In genomic region chr7:45644237-45644636, GRCh38 we compare ENCODE assay signal across 21 cellular contexts.
DNase-seq lines count a peak whose midpoint lies in the region; ATAC-seq, FAIRE-seq and TF ChIP-seq lines count a peak whose summit lies in the region.
"Had no signal": no experiment of that assay in that cellular context is flagged by ENCODE, and none has a peak within 500 bp of the region (broad histone marks: within the 10 kb centered on the region; RNA-seq: fewer than 3 reads in every experiment).

No MANE protein-coding gene starts in this region.

- H3K27ac Mint-ChIP-seq in activated CD4-positive, alpha-beta memory T cell treated with anti-CD3 and anti-CD28 coated beads, Interleukin-2, amount 10 ng/mL, durations not matched to agents 7 days and 5 days: no peak overlapping the region
- no peak overlapping the region for H3K27ac Mint-ChIP-seq in activated CD4-positive, alpha-beta memory T cell treated with anti-CD3 and anti-CD28 coated beads for 36 hours
- H3K27ac Mint-ChIP-seq: CD14-positive monocyte; CD8-positive, alpha-beta T cell; HFFc6 had no signal

- peak; percentile 4 for DNase-seq in activated CD4-positive, alpha-beta memory T cell treated with anti-CD3 and anti-CD28 coated beads, Interleukin-2, amount 10 ng/mL, durations not matched to agents 7 days and 5 days
- no peak for DNase-seq in activated CD4-positive, alpha-beta memory T cell treated with anti-CD3 and anti-CD28 coated beads for 36 hours
- DNase-seq in stimulated activated CD4-positive, alpha-beta T cell treated with anti-CD3 and anti-CD28 coated beads, Interleukin-4, amount 100 ng/mL, for 24 hours: peak; percentile 0
- no peak for DNase-seq in stimulated activated CD4-positive, alpha-beta T cell treated with anti-CD3 and anti-CD28 coated beads, Interleukin-4, amount 100 ng/mL, for 1 hour
- DNase-seq in lung (ENCODE audit: low spot score): peak; percentile 26
- peak; percentile 49 to 54 for DNase-seq in vagina (ENCODE audit: extremely low spot score in 2 of 2)
- no peak for DNase-seq in small intestine
- DNase-seq: COR-L47, DMS153, DMS79 treated with DMSO at 0.1 percent for 48 hours, GDM1, HCEC 1CT, HFFc6 had no signal

- H3K9me3 Mint-ChIP-seq in activated CD4-positive, alpha-beta memory T cell treated with anti-CD3 and anti-CD28 coated beads, Interleukin-2, amount 10 ng/mL, durations not matched to agents 7 days and 5 days: no peaks in the 10 kb centered on the region
- no peaks in the 10 kb centered on the region for H3K9me3 Mint-ChIP-seq in activated CD4-positive, alpha-beta memory T cell treated with anti-CD3 and anti-CD28 coated beads for 36 hours
- H3K9me3 Mint-ChIP-seq: CD8-positive, alpha-beta T cell; HFFc6 had no signal

- H3K4me1 Mint-ChIP-seq in activated CD4-positive, alpha-beta memory T cell treated with anti-CD3 and anti-CD28 coated beads, Interleukin-2, amount 10 ng/mL, durations not matched to agents 7 days and 5 days: peaks cover 4% of the 10 kb centered on the region
- no peaks in the 10 kb centered on the region for H3K4me1 Mint-ChIP-seq in activated CD4-positive, alpha-beta memory T cell treated with anti-CD3 and anti-CD28 coated beads for 36 hours (ENCODE audit: low read depth)
- H3K4me1 Mint-ChIP-seq: CD14-positive monocyte had no signal

- no peak for ATAC-seq in lung (ENCODE audit: insufficient read depth, low FRiP score)
- ATAC-seq in GM21360 (IDR thresholded peaks at IDR 0.05; ENCODE audit: unreplicated experiment): no peak
- ATAC-seq: CD8-positive, alpha-beta T cell; HepG2 had no signal

- no peaks in the 10 kb centered on the region for H3K36me3 ChIP-seq in lung (ENCODE audit: control insufficient read depth in 2 of 2, insufficient read depth in 2 of 2, low read length in 2 of 2)
- no peaks in the 10 kb centered on the region for H3K36me3 ChIP-seq in vagina
- H3K36me3 ChIP-seq in small intestine (ENCODE audit: control insufficient read depth in 2 of 2, insufficient read depth in 2 of 2, low read length in 2 of 2): no peaks in the 10 kb centered on the region

- CTCF ChIA-PET in activated CD4-positive, alpha-beta memory T cell treated with anti-CD3 and anti-CD28 coated beads, Interleukin-2, amount 10 ng/mL, durations not matched to agents 7 days and 5 days (lab: Charles Lee): no interaction called here
- CTCF ChIA-PET in activated CD4-positive, alpha-beta memory T cell treated with anti-CD3 and anti-CD28 coated beads for 36 hours (lab: Charles Lee): no interaction called here

- H3K4me3 Mint-ChIP-seq in activated CD4-positive, alpha-beta memory T cell treated with anti-CD3 and anti-CD28 coated beads, Interleukin-2, amount 10 ng/mL, durations not matched to agents 7 days and 5 days: no peak overlapping the region
- H3K4me3 Mint-ChIP-seq in activated CD4-positive, alpha-beta memory T cell treated with anti-CD3 and anti-CD28 coated beads for 36 hours: no peak overlapping the region
- H3K4me3 Mint-ChIP-seq: CD14-positive monocyte; CD8-positive, alpha-beta T cell; HFFc6 had no signal

- WGBS in lung, 2 donors: 91 to 92% methylated on average over 4 of the region's 4 CpGs
- 56 to 83% (median 80%) methylated on average over 4 of the region's 4 CpGs for WGBS in small intestine, 3 donors

- H3K4me1 ChIP-seq in lung (ENCODE audit: control insufficient read depth in 2 of 2, insufficient read depth in 2 of 2, low read length in 2 of 2) (peaks cover 0 to 13% of the 10 kb centered on the region in 2 donors), vagina (no peaks in the 10 kb centered on the region), small intestine (ENCODE audit: control insufficient read depth in 2 of 2, insufficient read depth in 1 of 2, low read depth in 1 of 2, low read length in 1 of 2) (no peaks in the 10 kb centered on the region)

- TF ChIP-seq POLR2A in vagina (IDR thresholded peaks at IDR 0.05): no peak

- FAIRE-seq in small intestine (lab: Jason Lieb, UNC): no peak
- FAIRE-seq: D721Med, H1, HepG2, HTR-8/SVneo had no signal

- no peaks in the 10 kb centered on the region for H3K9me3 ChIP-seq in lung (ENCODE audit: control insufficient read depth in 2 of 2, insufficient read depth in 1 of 2, low read length in 1 of 2)
- H3K9me3 ChIP-seq in vagina: no peaks in the 10 kb centered on the region
- no peaks in the 10 kb centered on the region for H3K9me3 ChIP-seq in small intestine (ENCODE audit: control insufficient read depth, low read depth)

- intact Hi-C loops in activated CD4-positive, alpha-beta memory T cell treated with anti-CD3 and anti-CD28 coated beads for 36 hours (cut with micrococcal nuclease): no loop called here
- intact Hi-C loops in vagina (cut with DNase I): no loop called here

- no peak overlapping the region for H3K4me3 ChIP-seq in lung
- H3K4me3 ChIP-seq in vagina: no peak overlapping the region
- no peak overlapping the region for H3K4me3 ChIP-seq in small intestine (ENCODE audit: low read depth in 1 of 2, low read length in 2 of 2)

- H3K27ac ChIP-seq in lung (ENCODE audit: low read depth in 1 of 2, low read length in 1 of 2) (no peak overlapping the region), vagina (no peak overlapping the region), small intestine (ENCODE audit: low read depth in 1 of 2, low read length in 1 of 2) (no peak overlapping the region)
- H3K27ac ChIP-seq: 22Rv1 had no signal

- POLR2A ChIA-PET in activated CD4-positive, alpha-beta memory T cell treated with anti-CD3 and anti-CD28 coated beads, Interleukin-2, amount 10 ng/mL, durations not matched to agents 7 days and 5 days (lab: Charles Lee): no interaction called here
- POLR2A ChIA-PET in activated CD4-positive, alpha-beta memory T cell treated with anti-CD3 and anti-CD28 coated beads for 36 hours (lab: Charles Lee): no interaction called here

- H3K27me3 ChIP-seq in lung (ENCODE audit: control insufficient read depth, insufficient read depth) (no peaks in the 10 kb centered on the region), vagina (no peaks in the 10 kb centered on the region), small intestine (ENCODE audit: control insufficient read depth in 2 of 2, insufficient read depth in 2 of 2, low read length in 2 of 2) (no peaks in the 10 kb centered on the region)

- TF ChIP-seq CTCF in lung (IDR thresholded peaks at IDR 0.05; ENCODE audit: control extremely low read depth, extremely low read depth): no peak
- no peak for TF ChIP-seq CTCF in vagina (IDR thresholded peaks at IDR 0.05)

- no peaks in the 10 kb centered on the region for H3K27me3 Mint-ChIP-seq in activated CD4-positive, alpha-beta memory T cell treated with anti-CD3 and anti-CD28 coated beads, Interleukin-2, amount 10 ng/mL, durations not matched to agents 7 days and 5 days
- no peaks in the 10 kb centered on the region for H3K27me3 Mint-ChIP-seq in activated CD4-positive, alpha-beta memory T cell treated with anti-CD3 and anti-CD28 coated beads for 36 hours

- no peaks in the 10 kb centered on the region for H3K36me3 Mint-ChIP-seq in activated CD4-positive, alpha-beta memory T cell treated with anti-CD3 and anti-CD28 coated beads, Interleukin-2, amount 10 ng/mL, durations not matched to agents 7 days and 5 days (ENCODE audit: low read depth)
- H3K36me3 Mint-ChIP-seq in activated CD4-positive, alpha-beta memory T cell treated with anti-CD3 and anti-CD28 coated beads for 36 hours: no peaks in the 10 kb centered on the region
- H3K36me3 Mint-ChIP-seq: CD14-positive monocyte; CD8-positive, alpha-beta T cell had no signal

Comparison
In these comparisons a context has a peak if more than half of its experiments do, and no peak if none do; other contexts are left out.
1. DNase-seq: peak in activated CD4-positive, alpha-beta memory T cell treated with anti-CD3 and anti-CD28 coated beads, Interleukin-2, amount 10 ng/mL, durations not matched to agents 7 days and 5 days (single experiment), stimulated activated CD4-positive, alpha-beta T cell treated with anti-CD3 and anti-CD28 coated beads, Interleukin-4, amount 100 ng/mL, for 24 hours (single experiment), lung (single experiment) and vagina (2 of 2); none in activated CD4-positive, alpha-beta memory T cell treated with anti-CD3 and anti-CD28 coated beads for 36 hours (single experiment), stimulated activated CD4-positive, alpha-beta T cell treated with anti-CD3 and anti-CD28 coated beads, Interleukin-4, amount 100 ng/mL, for 1 hour (single experiment) and small intestine (single experiment).